Comparison of ENCODE assay signal across 1 cellular context in genomic region chr2:176557821-176558220, GRCh38.
TF ChIP-seq lines count a peak whose summit lies in the region.

No MANE protein-coding gene starts in this region.

TF ChIP-seq in SK-N-SH, 30 proteins besides CTCF, POLR2A, EP300 and RAD21 (continued from another document):
- TF ChIP-seq RXRA (IDR thresholded peaks at IDR 0.05; ENCODE audit: borderline replicate concordance, low read depth) (no peak), TEAD4 (IDR thresholded peaks at IDR 0.05; ENCODE audit: borderline replicate concordance, insufficient read depth) (no peak), ZBTB33 (IDR thresholded peaks at IDR 0.05; ENCODE audit: borderline replicate concordance, low read depth) (no peak), RFX5 (IDR thresholded peaks at IDR 0.05; ENCODE audit: low read length) (no peak)
TF ChIP-seq in SK-N-SH: peak in this region for 0.
